In the genomic region with DNA sequence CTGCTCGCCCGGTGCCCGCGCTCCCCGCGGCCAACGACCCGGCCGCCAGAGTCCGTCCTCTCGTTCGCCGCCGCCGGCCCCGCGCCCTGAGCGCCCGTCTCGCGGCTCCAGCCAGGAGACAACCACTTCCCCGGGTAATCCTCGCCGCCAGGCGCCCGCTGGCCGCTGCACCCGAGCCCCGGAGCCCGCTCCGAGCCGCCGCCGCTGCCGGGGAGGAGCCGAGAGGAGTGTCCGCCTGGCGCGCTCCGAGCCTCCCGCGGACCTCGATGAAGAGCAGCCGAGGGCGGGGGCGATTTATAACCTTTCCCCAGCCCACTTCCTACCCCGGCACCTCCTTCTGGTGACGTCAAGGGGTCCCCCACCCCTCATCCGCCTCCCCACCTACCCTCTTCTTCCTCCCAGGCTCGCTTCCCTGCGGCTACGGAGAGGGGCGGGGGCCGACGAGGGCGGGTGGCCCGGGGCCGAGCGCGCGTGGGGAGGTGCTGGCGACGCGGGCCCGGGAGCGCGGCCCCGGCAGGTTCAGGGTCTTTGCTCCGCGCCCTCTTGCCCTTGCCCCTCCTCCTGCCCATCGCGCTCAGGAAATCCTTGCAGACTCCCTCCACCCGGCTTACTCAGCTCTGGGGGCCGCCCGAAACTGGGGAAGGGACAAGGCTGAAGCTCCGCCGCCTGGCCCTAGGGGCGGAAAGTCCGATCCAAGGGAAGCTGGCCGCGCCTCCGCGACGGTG, we compare ENCODE assay signal across 8 cellular contexts. TPM values are rescaled to one million over a fixed set of nuclear protein-coding genes. Genes with fewer than 3 reads are reported as not detected.
A peak's percentile ranks its signal among the peaks of the same experiment; 100 is the strongest.
DNase-seq lines count a peak whose midpoint lies in the region; ATAC-seq, FAIRE-seq and TF ChIP-seq lines count a peak whose summit lies in the region.

A gene with protein sequence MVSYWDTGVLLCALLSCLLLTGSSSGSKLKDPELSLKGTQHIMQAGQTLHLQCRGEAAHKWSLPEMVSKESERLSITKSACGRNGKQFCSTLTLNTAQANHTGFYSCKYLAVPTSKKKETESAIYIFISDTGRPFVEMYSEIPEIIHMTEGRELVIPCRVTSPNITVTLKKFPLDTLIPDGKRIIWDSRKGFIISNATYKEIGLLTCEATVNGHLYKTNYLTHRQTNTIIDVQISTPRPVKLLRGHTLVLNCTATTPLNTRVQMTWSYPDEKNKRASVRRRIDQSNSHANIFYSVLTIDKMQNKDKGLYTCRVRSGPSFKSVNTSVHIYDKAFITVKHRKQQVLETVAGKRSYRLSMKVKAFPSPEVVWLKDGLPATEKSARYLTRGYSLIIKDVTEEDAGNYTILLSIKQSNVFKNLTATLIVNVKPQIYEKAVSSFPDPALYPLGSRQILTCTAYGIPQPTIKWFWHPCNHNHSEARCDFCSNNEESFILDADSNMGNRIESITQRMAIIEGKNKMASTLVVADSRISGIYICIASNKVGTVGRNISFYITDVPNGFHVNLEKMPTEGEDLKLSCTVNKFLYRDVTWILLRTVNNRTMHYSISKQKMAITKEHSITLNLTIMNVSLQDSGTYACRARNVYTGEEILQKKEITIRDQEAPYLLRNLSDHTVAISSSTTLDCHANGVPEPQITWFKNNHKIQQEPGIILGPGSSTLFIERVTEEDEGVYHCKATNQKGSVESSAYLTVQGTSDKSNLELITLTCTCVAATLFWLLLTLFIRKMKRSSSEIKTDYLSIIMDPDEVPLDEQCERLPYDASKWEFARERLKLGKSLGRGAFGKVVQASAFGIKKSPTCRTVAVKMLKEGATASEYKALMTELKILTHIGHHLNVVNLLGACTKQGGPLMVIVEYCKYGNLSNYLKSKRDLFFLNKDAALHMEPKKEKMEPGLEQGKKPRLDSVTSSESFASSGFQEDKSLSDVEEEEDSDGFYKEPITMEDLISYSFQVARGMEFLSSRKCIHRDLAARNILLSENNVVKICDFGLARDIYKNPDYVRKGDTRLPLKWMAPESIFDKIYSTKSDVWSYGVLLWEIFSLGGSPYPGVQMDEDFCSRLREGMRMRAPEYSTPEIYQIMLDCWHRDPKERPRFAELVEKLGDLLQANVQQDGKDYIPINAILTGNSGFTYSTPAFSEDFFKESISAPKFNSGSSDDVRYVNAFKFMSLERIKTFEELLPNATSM (N-terminal part only) (minus strand): TSS at position 268 of the 725 bp plus-strand sequence. CDS start 285 bp downstream, outside the sequence.

- no peak within 1 kb of the TSS for H3K9ac ChIP-seq in PC-3 (ENCODE audit: low read length)
- no peak within 1 kb of the TSS for H3K9ac ChIP-seq in HepG2 (ENCODE audit: insufficient read depth, low read depth, low read length)

- no peaks in the 10 kb centered on the region for H3K9me3 ChIP-seq in PC-3 (ENCODE audit: low read length)
- H3K9me3 ChIP-seq in HepG2 (ENCODE audit: low read length) = no peaks in the 10 kb centered on the region

- FAIRE-seq in HepG2 (lab: Jason Lieb, UNC) = no peak

- BruUV-seq in PC-3 (replicated peaks; lab: Mats Ljungman, UMichigan) = no TSS peak
- no TSS peak for BruUV-seq in HepG2 (replicated peaks; lab: Mats Ljungman, UMichigan)

- H3K4me2 ChIP-seq in PC-3 (ENCODE audit: low read length) = peak within 1 kb of the TSS; percentile 54
- no peak within 1 kb of the TSS for H3K4me2 ChIP-seq in HepG2 (ENCODE audit: low read depth, low read length)

- H3K27me3 ChIP-seq in PC-3 (ENCODE audit: low read length) (peaks cover 82% of the 10 kb centered on the region), HepG2 (ENCODE audit: control insufficient read depth in 1 of 2, insufficient read depth in 2 of 2, low read length in 2 of 2) (peaks cover 2 to 49% of the 10 kb centered on the region in 2 experiments; a peak in 4 of 5 replicates)

- TF ChIP-seq RAD21 in HepG2 (CRISPR knock-in tag; IDR thresholded peaks at IDR 0.05) = no peak

- H3K36me3 ChIP-seq in PC-3 (ENCODE audit: low read depth, low read length) (no peaks in the 10 kb centered on the region), HepG2 (replicated peaks in 1 of 2; ENCODE audit: control insufficient read depth in 1 of 2, insufficient read depth in 2 of 2, low read length in 2 of 2) (no peaks in the 10 kb centered on the region)

- H3K4me3 ChIP-seq in PC-3 (ENCODE audit: low read length) (peak within 1 kb of the TSS; percentile 37; the same call in 1 of the 2 replicates), HepG2 (replicated peaks in 1 of 3; ENCODE audit: insufficient read depth in 1 of 3, low read depth in 2 of 3, low read length in 3 of 3) (no peak within 1 kb of the TSS)

- POLR2A ChIA-PET in PC-3 (lab: Charles Lee; ENCODE audit: unreplicated experiment) (no interaction called here), HepG2 (lab: Yijun Ruan, JAX) (no interaction called here)

- in situ Hi-C loops in HepG2 (cut with HindIII; ENCODE audit: extremely low pct_ligation_motif_present, low pct_unique_long_range_greater_than_20kb) = no loop called here

- TF ChIP-seq EP300 in HepG2 (IDR thresholded peaks at IDR 0.05; ENCODE audit: low read depth in 2 of 2, low read length in 2 of 2) (no peak), HepG2 (CRISPR knock-in tag; IDR thresholded peaks at IDR 0.05; ENCODE audit: borderline replicate concordance) (no peak)

- H2AFZ ChIP-seq in PC-3 (ENCODE audit: low read length) (no peak within 1 kb of the TSS), HepG2 (ENCODE audit: low read length) (no peak within 1 kb of the TSS)

- H4K20me1 ChIP-seq in PC-3 (ENCODE audit: low read length) (no peaks in the 10 kb centered on the region), HepG2 (ENCODE audit: insufficient read depth, low read length) (no peaks in the 10 kb centered on the region)

- peak; percentile 42 for TF ChIP-seq POLR2A in GM15510 (IDR thresholded peaks at IDR 0.05; ENCODE audit: borderline replicate concordance, extremely low read depth, insufficient read length)
- no peak for TF ChIP-seq POLR2A in HepG2 (IDR thresholded peaks at IDR 0.05; ENCODE audit: insufficient read depth in 1 of 2, low read depth in 2 of 2, low read length in 2 of 2)

- 14% methylated on average over 7 of the region's 84 CpGs for WGBS in HepG2 (ENCODE audit: low lambda C conversion rate)

- H3K9me2 ChIP-seq in PC-3 (replicated peaks; ENCODE audit: low read length) = no peaks in the 10 kb centered on the region

- peaks cover 4% of the 10 kb centered on the region; the same call in 1 of the 2 replicates for H3K4me1 ChIP-seq in PC-3 (ENCODE audit: insufficient read depth, low read length)
- H3K4me1 ChIP-seq in HepG2 (ENCODE audit: insufficient read depth, low read length) = no peaks in the 10 kb centered on the region

- no peaks in the 10 kb centered on the region for H3K79me2 ChIP-seq in PC-3 (ENCODE audit: low read length)
- H3K79me2 ChIP-seq in HepG2 (ENCODE audit: insufficient read depth, low read length) = no peaks in the 10 kb centered on the region

- ATAC-seq in PC-3 (no peak), HepG2 (peak; percentile 31; the same call in 2 of the 3 replicates)

- TF ChIP-seq CTCF in PC-3 (conservative IDR thresholded peaks at IDR 0.05; ENCODE audit: low read depth, low read length) = no peak
- TF ChIP-seq CTCF in HepG2 (CRISPR knock-in tag; IDR thresholded peaks at IDR 0.05) = no peak

- intact Hi-C loops in PC-3 (cut with micrococcal nuclease) = no loop called here
- intact Hi-C loops in HepG2 (cut with micrococcal nuclease; ENCODE audit: unreplicated experiment) = no loop called here

- H3K27ac ChIP-seq in PC-3 (ENCODE audit: low read length) (no peak within 1 kb of the TSS), HepG2 (ENCODE audit: extremely low read length, insufficient read depth, low read length) (no peak within 1 kb of the TSS)

- no peaks in the 10 kb centered on the region for H3F3A ChIP-seq in PC-3 (ENCODE audit: low read length, unreplicated experiment)

- CTCF ChIA-PET in PC-3 (lab: Charles Lee) = no interaction called here
- CTCF ChIA-PET in HepG2 (lab: Yijun Ruan, JAX; ENCODE audit: low intra/inter-chr PET ratio, low total read pairs) = no interaction called here

- DNase-seq in PC-3 (no peak), cerebellum (ENCODE audit: low spot score) (peak; percentile 24), HepG2 (ENCODE audit: low spot score) (no peak), NCI-H524 treated with DMSO at 0.1 percent for 48 hours (lab: John Stamatoyannopoulos, UW) (no peak), RPMI8226 (no peak), pons (ENCODE audit: low spot score) (no peak)
- DNase-seq in stimulated activated CD4-positive, alpha-beta T cell treated with anti-CD3 and anti-CD28 coated beads, Interleukin-4, amount 100 ng/mL, for 1 hour = peak; percentile 35

TF ChIP-seq in HepG2, 621 proteins besides CTCF, POLR2A, EP300 and RAD21 (continues in another document):
- no peak for TF ChIP-seq STAG1 (CRISPR knock-in tag; IDR thresholded peaks at IDR 0.05)
- no peak for TF ChIP-seq ZNF614 (CRISPR knock-in tag; IDR thresholded peaks at IDR 0.05; ENCODE audit: borderline replicate concordance)
- TF ChIP-seq SMARCC2 (IDR thresholded peaks at IDR 0.05) = no peak
- TF ChIP-seq PCBP1 (IDR thresholded peaks at IDR 0.05; ENCODE audit: borderline replicate concordance, low read depth, low read length) = no peak
- no peak for TF ChIP-seq HIVEP1 (CRISPR knock-in tag; IDR thresholded peaks at IDR 0.05)
- TF ChIP-seq NONO (IDR thresholded peaks at IDR 0.05) = no peak
- TF ChIP-seq NONO (CRISPR knock-in tag; conservative IDR thresholded peaks at IDR 0.05) = no peak

RNA-seq across cellular contexts. Expression of the gene that starts here (rescaled TPM):
- total RNA-seq in PC-3 (2014; rRNA removed) = 1.2 and 2.2 TPM in 2 replicates
- 14.6 TPM for total RNA-seq in cerebellum
- 0.02 TPM in 1 of 2 replicates, not detected in the other for total RNA-seq in HepG2 (2016; rRNA removed; fragmentation: Illumina TruSeq; extraction: Trizol)
- not detected in 2 replicates for total RNA-seq in HepG2 (2016; cell fraction: cytosol; rRNA removed; fragmentation: Illumina TruSeq; extraction: Trizol; ENCODE audit: low read depth)
- total RNA-seq in HepG2 (2016; cell fraction: insoluble cytoplasmic fraction; rRNA removed; fragmentation: Illumina TruSeq; extraction: Trizol) = not detected in 2 replicates
- not detected in 2 replicates for total RNA-seq in HepG2 (2016; cell fraction: membrane; rRNA removed; fragmentation: Illumina TruSeq; extraction: Trizol)
- not detected in 2 replicates for total RNA-seq in HepG2 (2016; cell fraction: nucleus; rRNA removed; fragmentation: Illumina TruSeq; extraction: Trizol)
- not detected in 2 replicates for polyA plus RNA-seq in HepG2 (2011; rRNA removed)
- polyA plus RNA-seq in HepG2 (2011; cell fraction: cytosol; rRNA removed) = 0.03 TPM in 1 of 2 replicates, not detected in the other
- polyA plus RNA-seq in HepG2 (2011; cell fraction: nucleus; rRNA removed) = not detected in 2 replicates
- polyA plus RNA-seq in HepG2 (2012) = not detected in 2 replicates
- polyA plus RNA-seq in HepG2 (2016; cell fraction: cytosol; fragmentation: Illumina TruSeq; extraction: Trizol; ENCODE audit: low read depth) = not detected in 2 replicates
- polyA plus RNA-seq in HepG2 (2016; cell fraction: insoluble cytoplasmic fraction; fragmentation: Illumina TruSeq; extraction: Trizol; ENCODE audit: low read depth) = not detected in 2 replicates
- not detected in 2 replicates for polyA plus RNA-seq in HepG2 (2016; cell fraction: membrane; fragmentation: Illumina TruSeq; extraction: Trizol; ENCODE audit: low read depth)
- not detected in 2 replicates for polyA plus RNA-seq in HepG2 (2016; cell fraction: nucleus; fragmentation: Illumina TruSeq; extraction: Trizol; ENCODE audit: insufficient read depth, low read depth)
- not detected in 2 replicates for polyA minus RNA-seq in HepG2 (2011; rRNA and poly(A)+ RNA removed; ENCODE audit: low replicate concordance)
- polyA minus RNA-seq in HepG2 (2011; cell fraction: cytosol; rRNA and poly(A)+ RNA removed) = not detected in 2 replicates
- not detected in 2 replicates for polyA minus RNA-seq in HepG2 (2011; cell fraction: nucleus; rRNA and poly(A)+ RNA removed)

Comparison
In these comparisons a context has a peak if more than half of its experiments do, and no peak if none do; other contexts are left out.
1. Peak in ATAC-seq in HepG2; RNA of the gene not detected or under 1 TPM.
2. DNase-seq: peak in cerebellum (single experiment) and stimulated activated CD4-positive, alpha-beta T cell treated with anti-CD3 and anti-CD28 coated beads, Interleukin-4, amount 100 ng/mL, for 1 hour (single experiment); none in PC-3 (single experiment), HepG2 (single experiment), NCI-H524 treated with DMSO at 0.1 percent for 48 hours (single experiment), RPMI8226 (single experiment) and pons (single experiment).